Comparison of ENCODE assay signal across 22 cellular contexts in genomic region chr1:55272994-55273393, GRCh38.
"Had no signal": no experiment of that assay in that cellular context is flagged by ENCODE, and none has a peak within 500 bp of the region (broad histone marks: within the 10 kb centered on the region; RNA-seq: fewer than 3 reads in every experiment).

No MANE protein-coding gene starts in this region.

- H3K4me3 Mint-ChIP-seq: mesothelial cell of epicardium; nephron progenitor cell; stimulated activated naive CD8-positive, alpha-beta T cell treated with anti-CD3 and anti-CD28 coated beads, Interleukin-15, Interleukin-2, amounts not matched to agents 100 ng/mL and 50 ng/mL, for 24 hours had no signal

- H3K36me3 ChIP-seq: adrenal gland, esophagus squamous epithelium, lower lobe of right lung, vagina had no signal

- H3K27ac ChIP-seq: adrenal gland, esophagus squamous epithelium, lower lobe of right lung, vagina had no signal

- H3K4me1 ChIP-seq: adrenal gland, lower lobe of right lung had no signal

- H3K27me3 Mint-ChIP-seq: stimulated activated naive CD8-positive, alpha-beta T cell treated with anti-CD3 and anti-CD28 coated beads, Interleukin-15, Interleukin-2, amounts not matched to agents 100 ng/mL and 50 ng/mL, for 24 hours had no signal

- ATAC-seq: activated CD4-positive, CD25-positive, alpha-beta regulatory T cell treated with anti-CD3 and anti-CD28 coated beads, Interleukin-2, amount 50 U/mL, for 24 hours; lower lobe of right lung had no signal

- H3K4me3 ChIP-seq: adrenal gland, esophagus squamous epithelium, lower lobe of right lung, vagina had no signal

- DNase-seq: activated CD4-positive, alpha-beta T cell treated with anti-CD3 and anti-CD28 coated beads, Interleukin-2, amount 50 U/mL, for 1 hour; activated effector memory CD4-positive, alpha-beta T cell treated with anti-CD3 and anti-CD28 coated beads, Interleukin-2, amount 50 U/mL, for 16 hours; activated naive CD4-positive, alpha-beta T cell treated with anti-CD3 and anti-CD28 coated beads, Interleukin-2, amount 50 U/mL, for 16 hours; activated T-cell treated with anti-CD3 and anti-CD28 coated beads for 4 hours; adrenal gland; effector CD8-positive, alpha-beta T cell; esophagus squamous epithelium; hippocampal formation; lower lobe of right lung; nephron progenitor cell; occipital lobe; stimulated activated CD4-positive, alpha-beta T cell treated with anti-CD3 and anti-CD28 coated beads, Interleukin-12 subunit alpha, Interleukin-12 subunit beta, amount 100 ng/mL, for 4 hours; stimulated activated CD4-positive, alpha-beta T cell treated with anti-CD3 and anti-CD28 coated beads, Interleukin-1b, Interleukin-23, amount 100 ng/mL, for 48 hours; stimulated activated CD8-positive, alpha-beta memory T cell treated with anti-CD3 and anti-CD28 coated beads, Interleukin-4, amount 100 ng/mL, for 48 hours; trophoblast cell had no signal

- FAIRE-seq: astrocyte, endothelial cell of umbilical vein, keratinocyte had no signal

- H3K27me3 ChIP-seq: adrenal gland, esophagus squamous epithelium, vagina had no signal

- H3K27ac Mint-ChIP-seq: mesothelial cell of epicardium, nephron progenitor cell had no signal
